Comparison of ENCODE assay signal across 12 cellular contexts in genomic region chr10:124032982-124033886, GRCh38.
DNase-seq lines count a peak whose midpoint lies in the region; ATAC-seq, FAIRE-seq and TF ChIP-seq lines count a peak whose summit lies in the region.
"Had no signal": no experiment of that assay in that cellular context is flagged by ENCODE, and none has a peak within 500 bp of the region (broad histone marks: within the 10 kb centered on the region; RNA-seq: fewer than 3 reads in every experiment).

No MANE protein-coding gene starts in this region.

- H3K9me3 ChIP-seq in mammary epithelial cell (replicated peaks; ENCODE audit: insufficient read depth, low read length) = no peaks in the 10 kb centered on the region
- no peaks in the 10 kb centered on the region for H3K9me3 ChIP-seq in mucosa of descending colon
- H3K9me3 ChIP-seq in uterus = no peaks in the 10 kb centered on the region

- no peak overlapping the region for H3K4me2 ChIP-seq in mammary epithelial cell (ENCODE audit: insufficient read depth, low read depth, low read length)

- dilution Hi-C loops in mammary epithelial cell (cut with HindIII; ENCODE audit: low sequenced_read_pairs) = no loop called here

- no peak overlapping the region for H3K4me3 ChIP-seq in mammary epithelial cell (replicated peaks in 1 of 3; ENCODE audit: insufficient read depth in 1 of 3, low read depth in 2 of 3, low read length in 3 of 3)
- H3K4me3 ChIP-seq in mucosa of descending colon = no peak overlapping the region
- H3K4me3 ChIP-seq in uterus = no peak overlapping the region

- H3K27me3 Mint-ChIP-seq in stimulated activated naive B cell treated with anti-CD40 and anti-IgM and Interleukin-4, amounts not matched to agents 10 μg/mL and 1 μg/mL and 100 μg/mL, for 72 hours = no peaks in the 10 kb centered on the region

- H3K4me1 Mint-ChIP-seq in stimulated activated naive B cell treated with anti-CD40 and anti-IgM and Interleukin-4, amounts not matched to agents 10 μg/mL and 1 μg/mL and 100 μg/mL, for 72 hours = peaks cover 21 to 40% of the 10 kb centered on the region in 2 donors

- ATAC-seq in left ventricle myocardium superior (peak; percentile 13), Right ventricle myocardium superior (ENCODE audit: poor library complexity) (no peak), mucosa of descending colon (peak; percentile 41), GM21367 (IDR thresholded peaks at IDR 0.05; ENCODE audit: unreplicated experiment) (no peak)
- no peak for ATAC-seq in stimulated activated naive B cell treated with anti-CD40 and anti-IgM and Interleukin-4, amounts not matched to agents 10 μg/mL and 1 μg/mL and 100 μg/mL, for 72 hours (replicated peaks)
- ATAC-seq: esophagus mucosa had no signal

- H3K4me3 Mint-ChIP-seq in stimulated activated naive B cell treated with anti-CD40 and anti-IgM and Interleukin-4, amounts not matched to agents 10 μg/mL and 1 μg/mL and 100 μg/mL, for 72 hours = no peak overlapping the region

- H3K9ac ChIP-seq in mammary epithelial cell (ENCODE audit: insufficient read depth, low read length) = no peak overlapping the region

- intact Hi-C loops in left ventricle myocardium superior (cut with micrococcal nuclease) = no loop called here
- intact Hi-C loops in Right ventricle myocardium superior (cut with DNase I) = no loop called here
- intact Hi-C loops in mammary epithelial cell (cut with micrococcal nuclease) = no loop called here
- intact Hi-C loops in mucosa of descending colon (cut with DNase I, micrococcal nuclease) = no loop called here
- intact Hi-C loops in uterus (cut with DNase I; ENCODE audit: low total_unique reads) = no loop called here

- H3K27ac ChIP-seq in mammary epithelial cell (ENCODE audit: insufficient read depth, low read depth, low read length) (no peak overlapping the region), uterus (peak overlapping the region; percentile 38 to 57)
- H3K27ac ChIP-seq: WERI-Rb-1 had no signal

- H3K27me3 ChIP-seq in mammary epithelial cell (ENCODE audit: insufficient read depth, low read length) (no peaks in the 10 kb centered on the region), uterus (no peaks in the 10 kb centered on the region)

- no peaks in the 10 kb centered on the region for H4K20me1 ChIP-seq in mammary epithelial cell (ENCODE audit: insufficient read depth, low read length)

- CTCF ChIA-PET in mammary epithelial cell (lab: Charles Lee; ENCODE audit: low non-redundant PET) = interaction anchor here (0.6 kb wide), 1 partner anchor 39 kb away, joined by 3 read pairs; no protein-coding TSS in a partner anchor

- peaks cover 10 to 29% of the 10 kb centered on the region in 2 donors for H3K36me3 Mint-ChIP-seq in stimulated activated naive B cell treated with anti-CD40 and anti-IgM and Interleukin-4, amounts not matched to agents 10 μg/mL and 1 μg/mL and 100 μg/mL, for 72 hours

- no peak overlapping the region for H3K27ac Mint-ChIP-seq in stimulated activated naive B cell treated with anti-CD40 and anti-IgM and Interleukin-4, amounts not matched to agents 10 μg/mL and 1 μg/mL and 100 μg/mL, for 72 hours

- no peak for DNase-seq in left ventricle myocardium superior
- DNase-seq in Right ventricle myocardium superior = no peak
- DNase-seq in mammary epithelial cell = peak; percentile 26
- peak in 1 of 3 donors; percentile 18 for DNase-seq in mucosa of descending colon
- no peak for DNase-seq in uterus
- DNase-seq in stimulated activated naive B cell treated with anti-CD40 and anti-IgM and Interleukin-4, amounts not matched to agents 10 μg/mL and 1 μg/mL and 100 μg/mL, for 72 hours = no peak
- no peak for DNase-seq in HTR-8/SVneo (ENCODE audit: insufficient read length, low spot score)
- DNase-seq: AML-193; stimulated activated CD4-positive, alpha-beta T cell treated with anti-CD3 and anti-CD28 coated beads, Interleukin-4, amount 100 ng/mL, for 4 hours; WERI-Rb-1 had no signal

- H3K79me2 ChIP-seq in mammary epithelial cell (ENCODE audit: insufficient read depth, low read length) = no peaks in the 10 kb centered on the region

- peaks cover 8% of the 10 kb centered on the region for H3K36me3 ChIP-seq in mammary epithelial cell (ENCODE audit: insufficient read depth, low read length)
- H3K36me3 ChIP-seq in mucosa of descending colon (ENCODE audit: low read depth) = no peaks in the 10 kb centered on the region
- no peaks in the 10 kb centered on the region for H3K36me3 ChIP-seq in uterus
- H3K36me3 ChIP-seq: WERI-Rb-1 had no signal

- H3K9me3 Mint-ChIP-seq in stimulated activated naive B cell treated with anti-CD40 and anti-IgM and Interleukin-4, amounts not matched to agents 10 μg/mL and 1 μg/mL and 100 μg/mL, for 72 hours = peaks cover 2 to 4% of the 10 kb centered on the region in 2 donors

- no TSS peak for BruUV-seq in mammary epithelial cell (replicated peaks; lab: Mats Ljungman, UMichigan)

- TF ChIP-seq CTCF in mammary epithelial cell (conservative IDR thresholded peaks at IDR 0.05 in 1 of 2, IDR thresholded peaks at IDR 0.05 in 1 of 2; ENCODE audit: extremely low read depth in 1 of 2, insufficient read depth in 1 of 2, low read depth in 1 of 2, low read length in 2 of 2) = no peak
- no peak for TF ChIP-seq CTCF in mucosa of descending colon (IDR thresholded peaks at IDR 0.05)
- no peak for TF ChIP-seq CTCF in uterus (IDR thresholded peaks at IDR 0.05)

- FAIRE-seq in HTR-8/SVneo (lab: Jason Lieb, UNC) = no peak

- H3K4me1 ChIP-seq in mammary epithelial cell (ENCODE audit: insufficient read depth, low read length) (peaks cover 4% of the 10 kb centered on the region), mucosa of descending colon (ENCODE audit: low read depth) (no peaks in the 10 kb centered on the region), uterus (no peaks in the 10 kb centered on the region)

- WGBS in mammary epithelial cell (ENCODE audit: low coverage, missing lambda C conversion rate) = 94% methylated on average over 15 of the region's 15 CpGs

- no peak for TF ChIP-seq POLR2A in uterus (IDR thresholded peaks at IDR 0.05)

- no peak overlapping the region for H2AFZ ChIP-seq in mammary epithelial cell (ENCODE audit: low read depth, low read length)

- in situ Hi-C loops in mammary epithelial cell (cut with MboI; ENCODE audit: low sequenced_read_pairs in 2 of 2) = no loop called here

Comparison
In these comparisons a context has a peak if more than half of its experiments do, and no peak if none do; other contexts are left out.
1. ATAC-seq: peak in left ventricle myocardium superior (single experiment) and mucosa of descending colon (single experiment); none in Right ventricle myocardium superior (single experiment), stimulated activated naive B cell treated with anti-CD40 and anti-IgM and Interleukin-4, amounts not matched to agents 10 μg/mL and 1 μg/mL and 100 μg/mL, for 72 hours (0 of 2) and GM21367 (single experiment).